ENCODE assay signal across 18 cellular contexts in the genomic region with DNA sequence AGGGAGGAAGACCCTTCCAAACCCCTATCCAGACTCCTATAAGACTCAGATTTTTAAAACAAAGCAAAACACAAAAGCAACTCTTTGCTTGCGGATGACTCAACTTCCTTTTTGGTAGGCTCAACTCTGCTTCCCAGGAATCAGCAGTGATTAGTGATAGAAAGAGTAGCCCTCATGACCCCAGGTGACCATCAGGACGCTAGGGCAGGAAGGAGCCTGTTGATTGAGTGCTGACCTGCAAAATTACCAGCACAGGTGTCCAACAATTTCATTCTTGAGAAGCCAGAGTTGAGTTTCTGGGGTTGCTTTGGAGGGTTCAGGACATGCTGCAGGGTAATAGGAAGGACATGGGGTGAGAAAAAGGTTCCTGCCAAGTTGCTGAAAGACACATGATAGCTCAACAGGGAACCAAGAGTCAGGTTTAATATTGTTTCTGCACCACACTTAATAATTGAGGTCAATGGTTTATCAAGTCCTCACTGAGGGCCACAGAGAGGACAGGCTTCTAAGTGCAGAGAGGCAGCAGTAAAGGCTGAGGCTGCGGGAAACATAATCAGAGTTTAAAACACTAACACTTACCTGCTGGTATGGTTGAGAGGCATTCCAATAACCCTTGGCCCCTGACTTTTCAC.
"Had no signal": no experiment of that assay in that cellular context is flagged by ENCODE, and none has a peak within 500 bp of the region (broad histone marks: within the 10 kb centered on the region; RNA-seq: fewer than 3 reads in every experiment).

No MANE protein-coding gene starts in this region.

- H3K27me3 ChIP-seq: heart right ventricle, transverse colon, vagina had no signal

- ATAC-seq: activated naive CD4-positive, alpha-beta T cell treated with anti-CD3 and anti-CD28 coated beads, Interleukin-2, amount 50 U/mL, for 72 hours; activated T-helper 17 cell treated with anti-CD3 and anti-CD28 coated beads, Interleukin-2, amount 50 U/mL, for 72 hours; natural killer cell treated with Interleukin-12 subunit alpha and Interleukin-12 subunit beta and Interleukin-15 and Interleukin-18, amount 100 ng/mL, for 72 hours; stimulated activated naive CD8-positive, alpha-beta T cell treated with anti-CD3 and anti-CD28 coated beads, Interleukin-15, amount 100 ng/mL, for 72 hours had no signal

- H3K27ac Mint-ChIP-seq: activated naive CD4-positive, alpha-beta T cell treated with anti-CD3 and anti-CD28 coated beads, Interleukin-2, amount 50 U/mL, for 72 hours; activated T-cell treated with anti-CD3 and anti-CD28 coated beads, Interleukin-2, amount 50 U/mL, for 24 hours; activated T-helper 17 cell treated with anti-CD3 and anti-CD28 coated beads, Interleukin-2, amount 50 U/mL, for 72 hours; brain; natural killer cell treated with Interleukin-12 subunit alpha and Interleukin-12 subunit beta and Interleukin-15 and Interleukin-18, amount 100 ng/mL, for 72 hours had no signal

- H3K9me3 Mint-ChIP-seq: natural killer cell treated with Interleukin-12 subunit alpha and Interleukin-12 subunit beta and Interleukin-15 and Interleukin-18, amount 100 ng/mL, for 72 hours had no signal

- H3K9me3 ChIP-seq: heart right ventricle, prostate gland, transverse colon, vagina had no signal

- H3K4me3 ChIP-seq: heart right ventricle, prostate gland, transverse colon, vagina had no signal

- DNase-seq: activated CD8-positive, alpha-beta memory T cell treated with anti-CD3 and anti-CD28 coated beads for 24 hours; activated CD8-positive, alpha-beta memory T cell treated with anti-CD3 and anti-CD28 coated beads, Interleukin-2, amount 50 U/mL, for 4 hours; activated T-cell treated with anti-CD3 and anti-CD28 coated beads, Interleukin-2, amount 50 U/mL, for 24 hours; central memory CD4-positive, alpha-beta T cell; stimulated activated CD4-positive, alpha-beta T cell treated with anti-CD3 and anti-CD28 coated beads, Interleukin-12 subunit alpha, Interleukin-12 subunit beta, amount 100 ng/mL, for 4 hours; stimulated activated CD4-positive, alpha-beta T cell treated with anti-CD3 and anti-CD28 coated beads, Interleukin-4, amount 100 ng/mL, for 4 hours; stimulated activated naive CD8-positive, alpha-beta T cell treated with anti-CD3 and anti-CD28 coated beads, Interleukin-15, amount 100 ng/mL, for 72 hours; T-helper 9 cell; transverse colon had no signal

- H3K27ac ChIP-seq: epithelial cell of prostate, prostate gland, transverse colon, vagina had no signal

- H3K4me1 Mint-ChIP-seq: activated T-helper 17 cell treated with anti-CD3 and anti-CD28 coated beads, Interleukin-2, amount 50 U/mL, for 72 hours; brain; stimulated activated naive CD8-positive, alpha-beta T cell treated with anti-CD3 and anti-CD28 coated beads, Interleukin-15, amount 100 ng/mL, for 72 hours had no signal

- H3K4me1 ChIP-seq: prostate gland had no signal

- FAIRE-seq: colon had no signal

- H3K4me3 Mint-ChIP-seq: activated T-cell treated with anti-CD3 and anti-CD28 coated beads, Interleukin-2, amount 50 U/mL, for 24 hours; activated T-helper 17 cell treated with anti-CD3 and anti-CD28 coated beads, Interleukin-2, amount 50 U/mL, for 72 hours; brain; natural killer cell treated with Interleukin-12 subunit alpha and Interleukin-12 subunit beta and Interleukin-15 and Interleukin-18, amount 100 ng/mL, for 72 hours; stimulated activated naive CD8-positive, alpha-beta T cell treated with anti-CD3 and anti-CD28 coated beads, Interleukin-15, amount 100 ng/mL, for 72 hours had no signal

- H3K36me3 Mint-ChIP-seq: activated naive CD4-positive, alpha-beta T cell treated with anti-CD3 and anti-CD28 coated beads, Interleukin-2, amount 50 U/mL, for 72 hours; brain had no signal

- H3K36me3 ChIP-seq: heart right ventricle, prostate gland, transverse colon, vagina had no signal
